In genomic region chrX:24305905-24306304, GRCh38 we compare ENCODE assay signal across 22 cellular contexts. TPM values are rescaled to one million over a fixed set of nuclear protein-coding genes. Genes with fewer than 3 reads are reported as not detected.
"Had no signal": no experiment of that assay in that cellular context is flagged by ENCODE, and none has a peak within 500 bp of the region (broad histone marks: within the 10 kb centered on the region; RNA-seq: fewer than 3 reads in every experiment).

No MANE protein-coding gene starts in this region.

- H3K27me3 ChIP-seq: MG63, SJCRH30 had no signal

- DNase-seq: IMR-90, KG1, MG63, NCI-H1092, NCI-H1105 treated with DMSO at 0.1 percent for 48 hours, NCI-H1417 treated with DMSO at 0.1 percent for 48 hours, NCI-H146, NCI-H1694 treated with DMSO at 0.1 percent for 48 hours, NCI-H1930, NCI-H2081, NCI-H2107, NCI-H2227 treated with DMSO at 0.1 percent for 48 hours, NCI-H446, NCI-H510A, NCI-H69, NCI-H774, RPMI8226, SHP77 treated with DMSO at 0.1 percent for 48 hours, SJCRH30 had no signal

- H3K36me3 ChIP-seq: MG63, SJCRH30 had no signal

- ATAC-seq: SK-N-SH treated with all-trans-retinoic acid at 6 μM for 48 hours had no signal

- H3K4me1 ChIP-seq: SJCRH30 had no signal

- H3K9me3 ChIP-seq: MG63, SJCRH30 had no signal

- H3K27ac ChIP-seq: SJCRH30 had no signal

- H3K4me3 ChIP-seq: MG63, SJCRH30 had no signal

RNA-seq across cellular contexts. Expression of gene SUPT20HL2, which starts 8.0 kb away (rescaled TPM):
- total RNA-seq: HepG2, HT1080, IMR-90 had no signal
- polyA plus RNA-seq: HepG2, IMR-90 had no signal

RNA-seq across cellular contexts. Expression of gene SUPT20HL1, which starts 54.5 kb away (rescaled TPM):
- total RNA-seq: HepG2, HT1080, IMR-90 had no signal
- polyA plus RNA-seq: HepG2, IMR-90 had no signal
